ENCODE assay signal across 13 cellular contexts in genomic region chr17:16507918-16508533, GRCh38.
"Had no signal": no experiment of that assay in that cellular context is flagged by ENCODE, and none has a peak within 500 bp of the region (broad histone marks: within the 10 kb centered on the region; RNA-seq: fewer than 3 reads in every experiment).

No MANE protein-coding gene starts in this region.

- H3K4me1 Mint-ChIP-seq: central memory CD8-positive, alpha-beta T cell; stimulated activated effector memory CD8-positive, alpha-beta T cell treated with anti-CD3 and anti-CD28 coated beads, Interleukin-12 subunit alpha, Interleukin-12 subunit beta, amount 100 ng/mL, for 72 hours had no signal

- H3K4me3 Mint-ChIP-seq: activated naive CD4-positive, alpha-beta T cell treated with anti-CD3 and anti-CD28 coated beads, Interleukin-2, amount 10 ng/mL, durations not matched to agents 7 days and 5 days; central memory CD8-positive, alpha-beta T cell; stimulated activated effector memory CD8-positive, alpha-beta T cell treated with anti-CD3 and anti-CD28 coated beads, Interleukin-12 subunit alpha, Interleukin-12 subunit beta, amount 100 ng/mL, for 72 hours; type B pancreatic cell had no signal

- H3K4me3 ChIP-seq: adrenal gland, heart left ventricle, smooth muscle cell had no signal

- FAIRE-seq: islet of Langerhans had no signal

- H3K27ac Mint-ChIP-seq: activated naive CD4-positive, alpha-beta T cell treated with anti-CD3 and anti-CD28 coated beads, Interleukin-2, amount 10 ng/mL, durations not matched to agents 7 days and 5 days; stimulated activated effector memory CD8-positive, alpha-beta T cell treated with anti-CD3 and anti-CD28 coated beads, Interleukin-12 subunit alpha, Interleukin-12 subunit beta, amount 100 ng/mL, for 72 hours; type B pancreatic cell had no signal

- DNase-seq: activated CD4-positive, alpha-beta T cell treated with anti-CD3 and anti-CD28 coated beads for 48 hours; activated naive CD4-positive, alpha-beta T cell treated with anti-CD3 and anti-CD28 coated beads, Interleukin-2, amount 10 ng/mL, durations not matched to agents 7 days and 5 days; adrenal gland; dermis blood vessel endothelial cell; foreskin melanocyte; heart left ventricle had no signal

- H3K27ac ChIP-seq: heart left ventricle, parathyroid adenoma had no signal

- H3K36me3 Mint-ChIP-seq: activated naive CD4-positive, alpha-beta T cell treated with anti-CD3 and anti-CD28 coated beads, Interleukin-2, amount 10 ng/mL, durations not matched to agents 7 days and 5 days; stimulated activated effector memory CD8-positive, alpha-beta T cell treated with anti-CD3 and anti-CD28 coated beads, Interleukin-12 subunit alpha, Interleukin-12 subunit beta, amount 100 ng/mL, for 72 hours; type B pancreatic cell had no signal

- ATAC-seq: heart left ventricle; SK-N-SH treated with all-trans-retinoic acid at 6 μM for 48 hours; stimulated activated effector memory CD8-positive, alpha-beta T cell treated with anti-CD3 and anti-CD28 coated beads, Interleukin-12 subunit alpha, Interleukin-12 subunit beta, amount 100 ng/mL, for 72 hours had no signal

- H3K9me3 ChIP-seq: adrenal gland, heart left ventricle had no signal

- H3K27me3 ChIP-seq: adrenal gland, heart left ventricle had no signal

- H3K9ac ChIP-seq: parathyroid adenoma had no signal

- H3K27me3 Mint-ChIP-seq: central memory CD8-positive, alpha-beta T cell had no signal

- H3K9me3 Mint-ChIP-seq: activated naive CD4-positive, alpha-beta T cell treated with anti-CD3 and anti-CD28 coated beads, Interleukin-2, amount 10 ng/mL, durations not matched to agents 7 days and 5 days; central memory CD8-positive, alpha-beta T cell; stimulated activated effector memory CD8-positive, alpha-beta T cell treated with anti-CD3 and anti-CD28 coated beads, Interleukin-12 subunit alpha, Interleukin-12 subunit beta, amount 100 ng/mL, for 72 hours; type B pancreatic cell had no signal

- H3K36me3 ChIP-seq: adrenal gland, heart left ventricle had no signal

- H3K4me1 ChIP-seq: parathyroid adenoma had no signal
